8 cellular contexts compared by ENCODE assay signal in genomic region chr11:8263769-8264410, GRCh38. TPM values are rescaled to one million over a fixed set of nuclear protein-coding genes. Genes with fewer than 3 reads are reported as not detected.
DNase-seq lines count a peak whose midpoint lies in the region; ATAC-seq and TF ChIP-seq lines count a peak whose summit lies in the region.

TSS of gene LMO1 (minus strand) at chr11:8263878. CDS start at chr11:8263362, 516 bp downstream.

- no peaks in the 10 kb centered on the region for H3K36me3 Mint-ChIP-seq in activated naive CD4-positive, alpha-beta T cell treated with anti-CD3 and anti-CD28 coated beads, Interleukin-2, amount 10 ng/mL, durations not matched to agents 7 days and 5 days

- no peaks in the 10 kb centered on the region for H3K9me3 Mint-ChIP-seq in activated naive CD4-positive, alpha-beta T cell treated with anti-CD3 and anti-CD28 coated beads, Interleukin-2, amount 10 ng/mL, durations not matched to agents 7 days and 5 days

- intact Hi-C loops in head of caudate nucleus (cut with DNase I) (loop anchor here (5.0 kb wide), 1 partner anchor 37 kb away; no protein-coding TSS in a partner anchor), ovary (cut with DNase I) (no loop called here)

- H3K36me3 ChIP-seq in MG63 (no peaks in the 10 kb centered on the region), ovary (no peaks in the 10 kb centered on the region), thoracic aorta (no peaks in the 10 kb centered on the region)

- TF ChIP-seq CTCF in ovary (IDR thresholded peaks at IDR 0.05) (peak; percentile 49 to 53 (median 52)), thoracic aorta (IDR thresholded peaks at IDR 0.05) (peak; percentile 83)

- no peak for TF ChIP-seq POLR2A in ovary (IDR thresholded peaks at IDR 0.05)

- 1 to 2% (median 1%) methylated on average over 22 of the region's 22 CpGs for WGBS in ovary, 3 donors

- in situ Hi-C loops in Caki2 (cut with HindIII; ENCODE audit: low pct_unique_long_range_greater_than_20kb, low sequenced_read_pairs): no loop called here
- in situ Hi-C loops in SK-MEL-5 (cut with HindIII; ENCODE audit: low pct_unique_long_range_greater_than_20kb, low sequenced_read_pairs): no loop called here

- no peak within 1 kb of the TSS for H3K27ac ChIP-seq in ovary
- no peak within 1 kb of the TSS for H3K27ac ChIP-seq in thoracic aorta

- H3K27me3 Mint-ChIP-seq in activated naive CD4-positive, alpha-beta T cell treated with anti-CD3 and anti-CD28 coated beads, Interleukin-2, amount 10 ng/mL, durations not matched to agents 7 days and 5 days: peaks cover 100% of the 10 kb centered on the region

- CTCF ChIA-PET in activated naive CD4-positive, alpha-beta T cell treated with anti-CD3 and anti-CD28 coated beads, Interleukin-2, amount 10 ng/mL, durations not matched to agents 7 days and 5 days (lab: Charles Lee): interaction anchor here (0.7 to 3.9 kb wide), 19 partner anchors 11 to 303 kb away, joined by 3 to 29 read pairs (median 5); no protein-coding TSS in a partner anchor

- peak within 1 kb of the TSS; percentile 9 for H3K27ac Mint-ChIP-seq in activated naive CD4-positive, alpha-beta T cell treated with anti-CD3 and anti-CD28 coated beads, Interleukin-2, amount 10 ng/mL, durations not matched to agents 7 days and 5 days

- peak within 1 kb of the TSS; percentile 26 for H3K4me3 Mint-ChIP-seq in activated naive CD4-positive, alpha-beta T cell treated with anti-CD3 and anti-CD28 coated beads, Interleukin-2, amount 10 ng/mL, durations not matched to agents 7 days and 5 days

- no peaks in the 10 kb centered on the region for H3K9me3 ChIP-seq in MG63
- no peaks in the 10 kb centered on the region for H3K9me3 ChIP-seq in ovary
- no peaks in the 10 kb centered on the region for H3K9me3 ChIP-seq in thoracic aorta

- TF ChIP-seq EP300 in ovary (IDR thresholded peaks at IDR 0.05): no peak

- H3K4me1 ChIP-seq in ovary (ENCODE audit: insufficient read depth) (peaks cover 5% of the 10 kb centered on the region), thoracic aorta (ENCODE audit: control insufficient read depth in 1 of 2, low read depth in 2 of 2) (peaks cover 19 to 35% of the 10 kb centered on the region in 2 donors)

- peak; percentile 59 for DNase-seq in Caki2 (ENCODE audit: low read depth)
- peak; percentile 76 for DNase-seq in MG63
- DNase-seq in SK-MEL-5 (ENCODE audit: low read depth, low spot score): peak; percentile 79
- peak; percentile 84 for DNase-seq in activated naive CD4-positive, alpha-beta T cell treated with anti-CD3 and anti-CD28 coated beads, Interleukin-2, amount 10 ng/mL, durations not matched to agents 7 days and 5 days
- DNase-seq in head of caudate nucleus: peak; percentile 72 to 95 (median 89)
- DNase-seq in ovary: peak; percentile 64 to 83 (median 77)
- DNase-seq in thoracic aorta (ENCODE audit: low spot score): peak; percentile 19

- peak; percentile 69 for ATAC-seq in GM21619 (IDR thresholded peaks at IDR 0.05; ENCODE audit: unreplicated experiment)
- ATAC-seq in thoracic aorta (ENCODE audit: insufficient number of reproducible peaks, low FRiP score, low read depth): peak; percentile 54

- H3K27me3 ChIP-seq in MG63 (peaks cover 27% of the 10 kb centered on the region), ovary (no peaks in the 10 kb centered on the region), thoracic aorta (replicated peaks; ENCODE audit: insufficient read depth) (no peaks in the 10 kb centered on the region)

- H3K4me3 ChIP-seq in MG63 (peak within 1 kb of the TSS; percentile 28), ovary (peak within 1 kb of the TSS; percentile 41), thoracic aorta (peak within 1 kb of the TSS; percentile 73)

- H3K4me1 Mint-ChIP-seq in activated naive CD4-positive, alpha-beta T cell treated with anti-CD3 and anti-CD28 coated beads, Interleukin-2, amount 10 ng/mL, durations not matched to agents 7 days and 5 days: peaks cover 17% of the 10 kb centered on the region

RNA-seq across cellular contexts. Expression of gene LMO1, which starts in this region (rescaled TPM):
- total RNA-seq in Caki2 (2014; rRNA removed; shearing (Covaris generic); ENCODE audit: low replicate concordance): not detected in 2 replicates
- total RNA-seq in MG63 (2014; rRNA removed; shearing (Covaris generic); ENCODE audit: low replicate concordance): not detected in 2 replicates
- total RNA-seq in SK-MEL-5 (2014; rRNA removed; shearing (Covaris generic)): 0.29 TPM in 1 of 2 replicates, not detected in the other
- 0.31 and 0.47 TPM in 2 replicates for polyA plus RNA-seq in SK-MEL-5 (2015; cell fraction: cytosol; rRNA removed)
- polyA plus RNA-seq in SK-MEL-5 (2015; cell fraction: nucleus; rRNA removed): 0.39 and 2.2 TPM in 2 replicates
- under 1 TPM in 2 of 7 donors, not detected in 5; 0.32 to 0.55 TPM for total RNA-seq in ovary
- under 1 TPM in 1 of 2 donors, not detected in 1; 0.18 TPM for polyA plus RNA-seq in ovary
- not detected for total RNA-seq in thoracic aorta

Comparison
In these comparisons a context has a peak if more than half of its experiments do, and no peak if none do; other contexts are left out.
1. Peak in DNase-seq in Caki2; RNA of the gene not detected or under 1 TPM.
2. Peak in DNase-seq and H3K4me3 ChIP-seq in MG63; RNA of the gene not detected or under 1 TPM.
3. Peak in DNase-seq and H3K4me3 ChIP-seq in ovary; RNA of the gene not detected or under 1 TPM.
4. Peak in DNase-seq, ATAC-seq and H3K4me3 ChIP-seq in thoracic aorta; RNA of the gene not detected or under 1 TPM.
5. DNase-seq: peak in every context shown above with its lines; median percentile 89 in head of caudate nucleus; 84 in activated naive CD4-positive, alpha-beta T cell treated with anti-CD3 and anti-CD28 coated beads, Interleukin-2, amount 10 ng/mL, durations not matched to agents 7 days and 5 days; 79 in SK-MEL-5; 77 in ovary; 76 in MG63; 59 in Caki2; 19 in thoracic aorta.